ENCODE assay signal across 24 cellular contexts in genomic region chr9:76697554-76697953, GRCh38.
"Had no signal": no experiment of that assay in that cellular context is flagged by ENCODE, and none has a peak within 500 bp of the region (broad histone marks: within the 10 kb centered on the region; RNA-seq: fewer than 3 reads in every experiment).

No MANE protein-coding gene starts in this region.

- H3K9me3 ChIP-seq: breast epithelium, colonic mucosa, esophagus squamous epithelium, heart right ventricle, pancreas, psoas muscle, right atrium auricular region, tibial artery had no signal

- H3K27ac ChIP-seq: breast epithelium, colonic mucosa, esophagus squamous epithelium, heart right ventricle, pancreas, psoas muscle, right atrium auricular region, tibial artery had no signal

- H3K27me3 ChIP-seq: breast epithelium, colonic mucosa, right atrium auricular region, tibial artery had no signal

- H3K4me3 Mint-ChIP-seq: activated CD4-positive, alpha-beta T cell treated with anti-CD3 and anti-CD28 coated beads for 36 hours; activated naive CD8-positive, alpha-beta T cell treated with anti-CD3 and anti-CD28 coated beads, Interleukin-2, amount 10 ng/mL, durations not matched to agents 7 days and 5 days; central memory CD8-positive, alpha-beta T cell; endodermal cell; nephron; stimulated activated naive CD8-positive, alpha-beta T cell treated with anti-CD3 and anti-CD28 coated beads, Interleukin-15, Interleukin-2, amounts not matched to agents 100 ng/mL and 50 ng/mL, for 24 hours; WTC11 had no signal

- H3K4me1 Mint-ChIP-seq: activated CD4-positive, alpha-beta T cell treated with anti-CD3 and anti-CD28 coated beads for 36 hours; activated naive CD8-positive, alpha-beta T cell treated with anti-CD3 and anti-CD28 coated beads, Interleukin-2, amount 10 ng/mL, durations not matched to agents 7 days and 5 days; central memory CD8-positive, alpha-beta T cell had no signal

- H3K36me3 Mint-ChIP-seq: activated naive CD8-positive, alpha-beta T cell treated with anti-CD3 and anti-CD28 coated beads, Interleukin-2, amount 10 ng/mL, durations not matched to agents 7 days and 5 days; WTC11 had no signal

- H3K36me3 ChIP-seq: breast epithelium, colonic mucosa, esophagus squamous epithelium, heart right ventricle, pancreas, right atrium auricular region had no signal

- ATAC-seq: activated CD4-positive, alpha-beta T cell treated with anti-CD3 and anti-CD28 coated beads for 36 hours; heart right ventricle; left cardiac atrium; pancreas; psoas muscle; WTC11 had no signal

- H3K4me1 ChIP-seq: breast epithelium, colonic mucosa, pancreas, psoas muscle, right atrium auricular region had no signal

- H3K27ac Mint-ChIP-seq: activated CD4-positive, alpha-beta T cell treated with anti-CD3 and anti-CD28 coated beads for 36 hours; activated naive CD8-positive, alpha-beta T cell treated with anti-CD3 and anti-CD28 coated beads, Interleukin-2, amount 10 ng/mL, durations not matched to agents 7 days and 5 days; endodermal cell; nephron; stimulated activated naive CD8-positive, alpha-beta T cell treated with anti-CD3 and anti-CD28 coated beads, Interleukin-15, Interleukin-2, amounts not matched to agents 100 ng/mL and 50 ng/mL, for 24 hours; WTC11 had no signal

- H3K4me3 ChIP-seq: breast epithelium, colonic mucosa, esophagus squamous epithelium, heart right ventricle, pancreas, psoas muscle, right atrium auricular region, tibial artery had no signal

- DNase-seq: activated CD4-positive, alpha-beta T cell treated with anti-CD3 and anti-CD28 coated beads for 36 hours; activated CD4-positive, alpha-beta T cell treated with anti-CD3 and anti-CD28 coated beads, Interleukin-2, amount 50 U/mL, for 4 hours; activated naive CD4-positive, alpha-beta T cell treated with Interleukin-2 at 50 U/mL for 16 hours; activated naive CD8-positive, alpha-beta T cell treated with anti-CD3 and anti-CD28 coated beads, Interleukin-2, amount 10 ng/mL, durations not matched to agents 7 days and 5 days; activated T-cell treated with anti-CD3 and anti-CD28 coated beads, Interleukin-2, amount 50 U/mL, for 48 hours; amniotic stem cell; colonic mucosa; endodermal cell; esophagus squamous epithelium; heart right ventricle; islet precursor cell; left cardiac atrium; midbrain; pancreas; psoas muscle; stimulated activated CD4-positive, alpha-beta T cell treated with anti-CD3 and anti-CD28 coated beads, Interleukin-12 subunit alpha, Interleukin-12 subunit beta, amount 100 ng/mL, for 4 hours; stimulated activated CD4-positive, alpha-beta T cell treated with anti-CD3 and anti-CD28 coated beads, Interleukin-4, amount 100 ng/mL, for 4 hours; tibial artery had no signal
